20 cellular contexts compared by ENCODE assay signal in genomic region chr1:160366731-160367515, GRCh38. TPM values are rescaled to one million over a fixed set of nuclear protein-coding genes. Genes with fewer than 3 reads are reported as not detected.
DNase-seq lines count a peak whose midpoint lies in the region; ATAC-seq and TF ChIP-seq lines count a peak whose summit lies in the region.
"Had no signal": no experiment of that assay in that cellular context is flagged by ENCODE, and none has a peak within 500 bp of the region (broad histone marks: within the 10 kb centered on the region; RNA-seq: fewer than 3 reads in every experiment).

Gene NHLH1 (plus strand): TSS chr1:160367071. CDS start chr1:160370732, 3,661 bp downstream.

- no peaks in the 10 kb centered on the region for H3K4me1 ChIP-seq in endodermal cell (ENCODE audit: control insufficient read depth, insufficient read depth, low read length)
- H3K4me1 ChIP-seq: parathyroid adenoma had no signal

- peak within 1 kb of the TSS; percentile 22 for H3K27ac Mint-ChIP-seq in activated CD8-positive, alpha-beta memory T cell treated with anti-CD3 and anti-CD28 coated beads, Interleukin-2, amount 10 ng/mL, durations not matched to agents 7 days and 5 days
- H3K27ac Mint-ChIP-seq in endodermal cell, result no peak within 1 kb of the TSS
- H3K27ac Mint-ChIP-seq in Calu3 (ENCODE audit: unreplicated experiment), result no peak within 1 kb of the TSS
- H3K27ac Mint-ChIP-seq: activated naive CD4-positive, alpha-beta T cell treated with anti-CD3 and anti-CD28 coated beads for 36 hours; stimulated activated memory B cell treated with anti-CD40 and anti-IgM and Interleukin-4, amounts not matched to agents 10 μg/mL and 1 μg/mL and 100 μg/mL, for 72 hours; T-cell had no signal

- CTCF ChIA-PET in activated CD8-positive, alpha-beta memory T cell treated with anti-CD3 and anti-CD28 coated beads, Interleukin-2, amount 10 ng/mL, durations not matched to agents 7 days and 5 days (lab: Charles Lee), result interaction anchor here (0.5 to 5.8 kb wide), 5 partner anchors 9 to 623 kb away, joined by 3 to 25 read pairs (median 4); no protein-coding TSS in a partner anchor
- CTCF ChIA-PET in Calu3 (lab: Charles Lee), result interaction anchor here (1.3 kb wide), 1 partner anchor 9 kb away, joined by 4 read pairs; no protein-coding TSS in a partner anchor

- no TSS peak for BruUV-seq in Calu3 (replicated peaks; lab: Mats Ljungman, UMichigan)

- no peak for DNase-seq in activated CD8-positive, alpha-beta memory T cell treated with anti-CD3 and anti-CD28 coated beads, Interleukin-2, amount 10 ng/mL, durations not matched to agents 7 days and 5 days
- DNase-seq in activated CD8-positive, alpha-beta memory T cell treated with anti-CD3 and anti-CD28 coated beads, Interleukin-2, amount 50 U/mL, for 4 hours, result no peak
- peak; percentile 66 for DNase-seq in NCI-H526 treated with DMSO at 0.1 percent for 48 hours (lab: John Stamatoyannopoulos, UW)
- no peak for DNase-seq in endodermal cell
- DNase-seq in stimulated activated naive CD8-positive, alpha-beta T cell treated with anti-CD3 and anti-CD28 coated beads, Interleukin-15, Interleukin-2, amounts not matched to agents 100 U/mL and 50 U/mL, for 24 hours, result no peak
- DNase-seq in 8988T, result no peak
- no peak for DNase-seq in Calu3
- DNase-seq in GM19240 (ENCODE audit: insufficient read length, low spot score), result no peak
- DNase-seq: activated naive CD4-positive, alpha-beta T cell treated with anti-CD3 and anti-CD28 coated beads for 36 hours; dorsolateral prefrontal cortex; heart right ventricle; NCI-H1417 treated with DMSO at 0.1 percent for 48 hours; NCI-H510A treated with DMSO at 0.1 percent for 48 hours; T-cell had no signal

- intact Hi-C loops in Calu3 (cut with micrococcal nuclease; ENCODE audit: unreplicated experiment), result no loop called here

- TF ChIP-seq CTCF in endodermal cell (conservative IDR thresholded peaks at IDR 0.05) (no peak), Calu3 (IDR thresholded peaks at IDR 0.05; ENCODE audit: unreplicated experiment) (no peak)

- no peaks in the 10 kb centered on the region for H3K36me3 ChIP-seq in endodermal cell (ENCODE audit: control insufficient read depth, insufficient read depth, low read length)
- H3K36me3 ChIP-seq: heart right ventricle had no signal

- H3K4me1 Mint-ChIP-seq in activated CD8-positive, alpha-beta memory T cell treated with anti-CD3 and anti-CD28 coated beads, Interleukin-2, amount 10 ng/mL, durations not matched to agents 7 days and 5 days, result peaks cover 2% of the 10 kb centered on the region
- H3K4me1 Mint-ChIP-seq in endodermal cell (peaks cover 8% of the 10 kb centered on the region), Calu3 (ENCODE audit: low read depth, unreplicated experiment) (peaks cover 8% of the 10 kb centered on the region)

- H3K27me3 Mint-ChIP-seq in activated CD8-positive, alpha-beta memory T cell treated with anti-CD3 and anti-CD28 coated beads, Interleukin-2, amount 10 ng/mL, durations not matched to agents 7 days and 5 days, result no peaks in the 10 kb centered on the region
- H3K27me3 Mint-ChIP-seq in endodermal cell (ENCODE audit: insufficient read depth) (no peaks in the 10 kb centered on the region), Calu3 (ENCODE audit: unreplicated experiment) (no peaks in the 10 kb centered on the region)
- H3K27me3 Mint-ChIP-seq: stimulated activated memory B cell treated with anti-CD40 and anti-IgM and Interleukin-4, amounts not matched to agents 10 μg/mL and 1 μg/mL and 100 μg/mL, for 72 hours; T-cell had no signal

- 78 to 82% methylated on average over 7 to 14 of the region's 15 CpGs for WGBS in endodermal cell (ENCODE audit: insufficient coverage in 1 of 2, insufficient read length in 1 of 2), 2 experiments

- H3K4me3 Mint-ChIP-seq in activated CD8-positive, alpha-beta memory T cell treated with anti-CD3 and anti-CD28 coated beads, Interleukin-2, amount 10 ng/mL, durations not matched to agents 7 days and 5 days, result no peak within 1 kb of the TSS
- H3K4me3 Mint-ChIP-seq in endodermal cell, result no peak within 1 kb of the TSS
- no peak within 1 kb of the TSS for H3K4me3 Mint-ChIP-seq in Calu3 (ENCODE audit: low read depth, unreplicated experiment)
- H3K4me3 Mint-ChIP-seq: activated naive CD4-positive, alpha-beta T cell treated with anti-CD3 and anti-CD28 coated beads for 36 hours; stimulated activated memory B cell treated with anti-CD40 and anti-IgM and Interleukin-4, amounts not matched to agents 10 μg/mL and 1 μg/mL and 100 μg/mL, for 72 hours; T-cell had no signal

- no peak within 1 kb of the TSS for H3K9ac ChIP-seq in endodermal cell (ENCODE audit: extremely low read depth, low read length, poor library complexity, severe bottlenecking)
- H3K9ac ChIP-seq: KMS-11, parathyroid adenoma had no signal

- H3K36me3 Mint-ChIP-seq in activated CD8-positive, alpha-beta memory T cell treated with anti-CD3 and anti-CD28 coated beads, Interleukin-2, amount 10 ng/mL, durations not matched to agents 7 days and 5 days, result no peaks in the 10 kb centered on the region
- no peaks in the 10 kb centered on the region for H3K36me3 Mint-ChIP-seq in endodermal cell (ENCODE audit: low read depth)
- peaks cover 5% of the 10 kb centered on the region for H3K36me3 Mint-ChIP-seq in Calu3 (ENCODE audit: insufficient read depth, unreplicated experiment)
- H3K36me3 Mint-ChIP-seq: T-cell had no signal

- ATAC-seq in activated CD8-positive, alpha-beta memory T cell treated with anti-CD3 and anti-CD28 coated beads, Interleukin-2, amount 10 ng/mL, durations not matched to agents 7 days and 5 days, result no peak
- peak; percentile 19 for ATAC-seq in stimulated activated naive CD8-positive, alpha-beta T cell treated with anti-CD3 and anti-CD28 coated beads, Interleukin-15, Interleukin-2, amounts not matched to agents 100 U/mL and 50 U/mL, for 24 hours
- ATAC-seq: stimulated activated memory B cell treated with anti-CD40 and anti-IgM and Interleukin-4, amounts not matched to agents 10 μg/mL and 1 μg/mL and 100 μg/mL, for 72 hours; T-cell had no signal

- no peaks in the 10 kb centered on the region for H3K9me3 Mint-ChIP-seq in activated CD8-positive, alpha-beta memory T cell treated with anti-CD3 and anti-CD28 coated beads, Interleukin-2, amount 10 ng/mL, durations not matched to agents 7 days and 5 days (ENCODE audit: low read depth)
- no peaks in the 10 kb centered on the region for H3K9me3 Mint-ChIP-seq in endodermal cell
- no peaks in the 10 kb centered on the region for H3K9me3 Mint-ChIP-seq in Calu3 (ENCODE audit: low read depth, unreplicated experiment)
- H3K9me3 Mint-ChIP-seq: activated naive CD4-positive, alpha-beta T cell treated with anti-CD3 and anti-CD28 coated beads for 36 hours; stimulated activated memory B cell treated with anti-CD40 and anti-IgM and Interleukin-4, amounts not matched to agents 10 μg/mL and 1 μg/mL and 100 μg/mL, for 72 hours; T-cell had no signal

- peak within 1 kb of the TSS; percentile 86 for H3K27ac ChIP-seq in endodermal cell (ENCODE audit: low read depth, low read length)
- H3K27ac ChIP-seq: dorsolateral prefrontal cortex, heart right ventricle, KMS-11, parathyroid adenoma, skin epidermis had no signal

- no peak within 1 kb of the TSS for H3K4me3 ChIP-seq in endodermal cell (ENCODE audit: low read length)
- H3K4me3 ChIP-seq: dorsolateral prefrontal cortex, heart right ventricle, skin epidermis had no signal

- no peaks in the 10 kb centered on the region for H3K27me3 ChIP-seq in endodermal cell (ENCODE audit: control insufficient read depth, insufficient read depth, low read length, poor library complexity, severe bottlenecking)
- H3K27me3 ChIP-seq: dorsolateral prefrontal cortex had no signal

- H3K9me3 ChIP-seq in endodermal cell (ENCODE audit: control insufficient read depth, low read length), result no peaks in the 10 kb centered on the region
- H3K9me3 ChIP-seq: heart right ventricle had no signal

RNA-seq across cellular contexts. Expression of gene NHLH1, which starts in this region (rescaled TPM):
- under 1 TPM; 0.35 to 0.44 TPM for total RNA-seq in activated CD8-positive, alpha-beta memory T cell treated with anti-CD3 and anti-CD28 coated beads, Interleukin-2, amount 10 ng/mL, durations not matched to agents 7 days and 5 days
- total RNA-seq in endodermal cell, result under 1 TPM; 0.31 to 0.57 TPM
- 67.1 TPM for polyA plus RNA-seq in endodermal cell (2013, experiment 1 of 2)
- polyA plus RNA-seq in endodermal cell (2013, experiment 2 of 2), result 44.6 TPM
- 1.4 and 1.6 TPM in 2 replicates for total RNA-seq in Calu3 (2022)
- total RNA-seq: mucosa of gallbladder, ureter had no signal
